ENCODE assay signal across 8 cellular contexts in genomic region chr1:38044224-38045215, GRCh38. TPM values are rescaled to one million over a fixed set of nuclear protein-coding genes. Genes with fewer than 3 reads are reported as not detected.
DNase-seq lines count a peak whose midpoint lies in the region; ATAC-seq and TF ChIP-seq lines count a peak whose summit lies in the region.
"Had no signal": no experiment of that assay in that cellular context is flagged by ENCODE, and none has a peak within 500 bp of the region (broad histone marks: within the 10 kb centered on the region; RNA-seq: fewer than 3 reads in every experiment).

No MANE protein-coding gene starts in this region.

- H3K4me1 ChIP-seq in Panc1 (ENCODE audit: control insufficient read depth, insufficient read depth, low read length) (peaks cover 4% of the 10 kb centered on the region; the same call in 1 of the 2 replicates), psoas muscle (peaks cover 17% of the 10 kb centered on the region)

- TF ChIP-seq CTCF in GM12865 (IDR thresholded peaks at IDR 0.05; ENCODE audit: insufficient read depth, low read depth, low read length, missing control alignments) (no peak), Panc1 (IDR thresholded peaks at IDR 0.05) (no peak), epithelial cell of proximal tubule (conservative IDR thresholded peaks at IDR 0.05; ENCODE audit: low read depth, low read length) (no peak), psoas muscle (IDR thresholded peaks at IDR 0.05) (no peak)

- DNase-seq in GM12865 (ENCODE audit: low read depth) (no peak), Panc1 (ENCODE audit: low read depth, low spot score) (no peak), epithelial cell of proximal tubule (ENCODE audit: low read depth) (no peak), psoas muscle (no peak), NCI-H774 (lab: John Stamatoyannopoulos, UW) (no peak), NCI-H510A treated with DMSO at 0.1 percent for 48 hours (lab: John Stamatoyannopoulos, UW) (no peak)
- no peak for DNase-seq in effector CD8-positive, alpha-beta T cell (lab: John Stamatoyannopoulos, UW)
- DNase-seq: activated CD8-positive, alpha-beta memory T cell treated with anti-CD3 and anti-CD28 coated beads, Interleukin-2, amount 50 U/mL, for 48 hours had no signal

- H3K27ac ChIP-seq in Panc1 (ENCODE audit: low read length) (no peak overlapping the region), psoas muscle (no peak overlapping the region)

- 4 to 6% (median 4%) methylated on average over 64 to 70 of the region's 70 CpGs for WGBS in psoas muscle, 3 donors

- CTCF ChIA-PET in Panc1 (lab: Charles Lee), result no interaction called here

- POLR2A ChIA-PET in Panc1 (lab: Charles Lee), result interaction anchor here (0.7 kb wide), 1 partner anchor 14 kb away, joined by 10 read pairs; no protein-coding TSS in a partner anchor

- ATAC-seq in Panc1 (no peak), psoas muscle (no peak)

- in situ Hi-C loops in Panc1 (cut with HindIII; ENCODE audit: low pct_unique_long_range_greater_than_20kb, low sequenced_read_pairs), result no loop called here

- BruUV-seq in Panc1 (replicated peaks; lab: Mats Ljungman, UMichigan), result no TSS peak

- peak overlapping the region; percentile 41 for H3K4me3 ChIP-seq in GM12865 (ENCODE audit: low read depth, low read length)
- H3K4me3 ChIP-seq in Panc1 (ENCODE audit: low read depth in 2 of 2, low read length in 2 of 2), result peak overlapping the region; percentile 23 to 37
- peak overlapping the region; percentile 21 for H3K4me3 ChIP-seq in epithelial cell of proximal tubule (ENCODE audit: low read depth, low read length)
- H3K4me3 ChIP-seq in psoas muscle, result peak overlapping the region; percentile 13

- intact Hi-C loops in Panc1 (cut with micrococcal nuclease; ENCODE audit: unreplicated experiment), result no loop called here
- intact Hi-C loops in psoas muscle (cut with DNase I), result loop anchor here (5.0 to 10.0 kb wide), 4 partner anchors 93 to 790 kb away; no protein-coding TSS in a partner anchor

- H3K27me3 ChIP-seq in Panc1 (ENCODE audit: control insufficient read depth, insufficient read depth, low read length), result peaks cover 11% of the 10 kb centered on the region; the same call in 1 of the 2 replicates
- peaks cover 0 to 53% (median 26%) of the 10 kb centered on the region in 3 donors for H3K27me3 ChIP-seq in psoas muscle (ENCODE audit: insufficient read depth in 3 of 3, low read length in 2 of 3)

- H3K9me3 ChIP-seq in Panc1 (ENCODE audit: control insufficient read depth, insufficient read depth, low read depth, low read length) (no peaks in the 10 kb centered on the region), psoas muscle (no peaks in the 10 kb centered on the region)

- H3K36me3 ChIP-seq in Panc1 (ENCODE audit: control insufficient read depth, insufficient read depth, low read length) (no peaks in the 10 kb centered on the region), psoas muscle (ENCODE audit: insufficient read depth in 1 of 2, low read depth in 1 of 2) (no peaks in the 10 kb centered on the region)

RNA-seq across cellular contexts. Expression of gene POU3F1, which starts 2.1 kb away (rescaled TPM):
- total RNA-seq in Panc1 (2021; ENCODE audit: unreplicated experiment) (0.08 TPM), epithelial cell of proximal tubule (not detected in 2 replicates), psoas muscle (under 1 TPM in 3 of 4 donors, not detected in 1; 0.12 to 0.38 (median 0.14) TPM)
- not detected for polyA plus RNA-seq in Panc1 (2012; ENCODE audit: insufficient read length)
- under 1 TPM; 0.04 to 0.21 (median 0.07) TPM for polyA plus RNA-seq in psoas muscle

RNA-seq across cellular contexts. Expression of gene UTP11, which starts 32.0 kb away (rescaled TPM):
- 53.8 TPM for total RNA-seq in Panc1 (2021; ENCODE audit: unreplicated experiment)
- polyA plus RNA-seq in Panc1 (2012; ENCODE audit: insufficient read length), result 28.6 TPM
- total RNA-seq in epithelial cell of proximal tubule, result 49.2 and 60.5 TPM in 2 replicates
- total RNA-seq in psoas muscle, result 100 to 1,000 TPM in 3 of 4 donors, 10 to 100 TPM in 1; 65.2 to 210 (median 131) TPM
- 100 to 1,000 TPM in 2 of 3 donors, 10 to 100 TPM in 1; 91.7 to 253 (median 163) TPM for polyA plus RNA-seq in psoas muscle

RNA-seq across cellular contexts. Expression of gene FHL3, which starts 39.2 kb away (rescaled TPM):
- 23.4 TPM for total RNA-seq in Panc1 (2021; ENCODE audit: unreplicated experiment)
- polyA plus RNA-seq in Panc1 (2012; ENCODE audit: insufficient read length), result 29.7 TPM
- total RNA-seq in epithelial cell of proximal tubule, result 14.2 and 24.5 TPM in 2 replicates
- 1,000 to 10,000 TPM in 1 of 4 donors, 100 to 1,000 TPM in 3; 236 to 1,187 (median 448) TPM for total RNA-seq in psoas muscle
- polyA plus RNA-seq in psoas muscle, result 100 to 1,000 TPM in 2 of 3 donors, 10 to 100 TPM in 1; 41.6 to 905 (median 582) TPM

RNA-seq across cellular contexts. Expression of gene SF3A3, which starts 54.7 kb away (rescaled TPM):
- 85.8 TPM for total RNA-seq in Panc1 (2021; ENCODE audit: unreplicated experiment)
- polyA plus RNA-seq in Panc1 (2012; ENCODE audit: insufficient read length), result 94.1 TPM
- 77.0 and 86.9 TPM in 2 replicates for total RNA-seq in epithelial cell of proximal tubule
- 10 to 100 TPM; 20.0 to 45.4 (median 35.0) TPM for total RNA-seq in psoas muscle
- 10 to 100 TPM; 13.0 to 35.0 (median 30.0) TPM for polyA plus RNA-seq in psoas muscle
